13 cellular contexts compared by ENCODE assay signal in the genomic region with DNA sequence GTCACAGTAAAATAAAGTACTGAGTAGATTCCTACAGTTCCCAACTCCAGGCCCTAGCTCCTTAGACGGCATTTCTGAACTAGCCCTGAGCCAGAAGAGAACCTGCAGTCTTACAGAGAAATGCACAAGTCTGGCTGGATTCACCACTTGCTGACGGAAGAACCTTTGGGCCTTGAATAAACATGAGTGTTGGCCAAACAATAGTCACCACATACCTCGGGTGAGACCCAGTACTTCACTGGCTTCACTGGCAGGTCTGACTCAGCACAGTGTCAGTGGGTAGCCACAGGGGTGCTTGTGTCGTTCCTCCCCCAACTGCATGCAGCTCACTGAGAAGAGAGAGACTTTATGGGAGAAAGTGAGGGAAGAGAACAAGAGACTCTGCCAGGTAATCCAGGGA.
DNase-seq lines count a peak whose midpoint lies in the region; ATAC-seq and TF ChIP-seq lines count a peak whose summit lies in the region.
"Had no signal": no experiment of that assay in that cellular context is flagged by ENCODE, and none has a peak within 500 bp of the region (broad histone marks: within the 10 kb centered on the region; RNA-seq: fewer than 3 reads in every experiment).

No MANE protein-coding gene starts in this region.

- peak; percentile 29 for ATAC-seq in left lobe of liver

- H3K27ac Mint-ChIP-seq in osteocyte (ENCODE audit: unreplicated experiment): no peak overlapping the region
- H3K27ac Mint-ChIP-seq: natural killer cell had no signal

- H3K4me3 ChIP-seq in BJ (ENCODE audit: low read depth, low read length): no peak overlapping the region
- H3K4me3 ChIP-seq in choroid plexus epithelial cell (ENCODE audit: low read depth, low read length): no peak overlapping the region
- H3K4me3 ChIP-seq: suprapubic skin had no signal

- H3K27me3 ChIP-seq in BJ (ENCODE audit: control insufficient read depth, insufficient read depth, low read length): no peaks in the 10 kb centered on the region
- H3K27me3 ChIP-seq: suprapubic skin had no signal

- H3K4me1 Mint-ChIP-seq in osteocyte (ENCODE audit: unreplicated experiment): peaks cover 27% of the 10 kb centered on the region
- H3K4me1 Mint-ChIP-seq: natural killer cell had no signal

- POLR2A ChIA-PET in BJ (lab: Charles Lee): no interaction called here

- peak; percentile 46 for DNase-seq in BJ (ENCODE audit: low read depth)
- peak; percentile 98 for DNase-seq in choroid plexus epithelial cell (ENCODE audit: low read depth)
- DNase-seq in left lobe of liver (ENCODE audit: low spot score): no peak
- DNase-seq in NCI-H1105 treated with DMSO at 0.1 percent for 48 hours (lab: John Stamatoyannopoulos, UW): no peak
- no peak for DNase-seq in activated CD8-positive, alpha-beta memory T cell treated with anti-CD3 and anti-CD28 coated beads, Interleukin-2, amount 50 U/mL, for 4 hours
- no peak for DNase-seq in osteocyte (ENCODE audit: extremely low spot score, unreplicated experiment)
- no peak for DNase-seq in NCI-H2171 (lab: John Stamatoyannopoulos, UW)
- DNase-seq: activated CD4-positive, alpha-beta T cell treated with anti-CD3 and anti-CD28 coated beads, Interleukin-2, amount 50 U/mL, for 48 hours; amniotic stem cell; head of caudate nucleus; natural killer cell had no signal

- TF ChIP-seq EP300 in Ishikawa (IDR thresholded peaks at IDR 0.05; ENCODE audit: borderline replicate concordance): peak; percentile 56; the same call in 1 of the 2 replicates

- no peak overlapping the region for H3K4me3 Mint-ChIP-seq in osteocyte (ENCODE audit: unreplicated experiment)
- H3K4me3 Mint-ChIP-seq: natural killer cell had no signal

- no peaks in the 10 kb centered on the region for H3K27me3 Mint-ChIP-seq in osteocyte (ENCODE audit: unreplicated experiment)

- H3K36me3 Mint-ChIP-seq in osteocyte (ENCODE audit: unreplicated experiment): peaks cover 33% of the 10 kb centered on the region

- H3K9me3 Mint-ChIP-seq in osteocyte (ENCODE audit: unreplicated experiment): peaks cover 23% of the 10 kb centered on the region

- no peak for TF ChIP-seq RAD21 in Ishikawa (IDR thresholded peaks at IDR 0.05; ENCODE audit: low read depth)

- TF ChIP-seq CTCF in BJ (IDR thresholded peaks at IDR 0.05; ENCODE audit: insufficient read depth, low read depth, low read length) (no peak), choroid plexus epithelial cell (conservative IDR thresholded peaks at IDR 0.05; ENCODE audit: low read depth, low read length) (no peak), osteocyte (IDR thresholded peaks at IDR 0.05) (no peak)

- no peaks in the 10 kb centered on the region for H3K36me3 ChIP-seq in BJ (ENCODE audit: control insufficient read depth, insufficient read depth, low read length)

- CTCF ChIA-PET in BJ (lab: Yijun Ruan, JAX): interaction anchor here (1.0 to 1.2 kb wide), 3 partner anchors 42 to 179 kb away, joined by 3 read pairs; no protein-coding TSS in a partner anchor

TF ChIP-seq in Ishikawa, 13 proteins besides CTCF, POLR2A, EP300 and RAD21:
- peak; percentile 74 for TF ChIP-seq TCF12 (IDR thresholded peaks at IDR 0.05; ENCODE audit: low read depth)
- TF ChIP-seq ZBTB7A (IDR thresholded peaks at IDR 0.05; ENCODE audit: low read depth): no peak
- TF ChIP-seq YY1 (IDR thresholded peaks at IDR 0.05; ENCODE audit: low read depth): no peak
- 0 out of 2 replicates have a peak, but pooled peaks have one; percentile 21 for TF ChIP-seq TAF1 (IDR thresholded peaks at IDR 0.05; ENCODE audit: low read depth)
- TF ChIP-seq CREB1 (IDR thresholded peaks at IDR 0.05; ENCODE audit: low read depth): no peak
- peak; percentile 48 for TF ChIP-seq NFIC (IDR thresholded peaks at IDR 0.05)
- TF ChIP-seq, protein P1, sequence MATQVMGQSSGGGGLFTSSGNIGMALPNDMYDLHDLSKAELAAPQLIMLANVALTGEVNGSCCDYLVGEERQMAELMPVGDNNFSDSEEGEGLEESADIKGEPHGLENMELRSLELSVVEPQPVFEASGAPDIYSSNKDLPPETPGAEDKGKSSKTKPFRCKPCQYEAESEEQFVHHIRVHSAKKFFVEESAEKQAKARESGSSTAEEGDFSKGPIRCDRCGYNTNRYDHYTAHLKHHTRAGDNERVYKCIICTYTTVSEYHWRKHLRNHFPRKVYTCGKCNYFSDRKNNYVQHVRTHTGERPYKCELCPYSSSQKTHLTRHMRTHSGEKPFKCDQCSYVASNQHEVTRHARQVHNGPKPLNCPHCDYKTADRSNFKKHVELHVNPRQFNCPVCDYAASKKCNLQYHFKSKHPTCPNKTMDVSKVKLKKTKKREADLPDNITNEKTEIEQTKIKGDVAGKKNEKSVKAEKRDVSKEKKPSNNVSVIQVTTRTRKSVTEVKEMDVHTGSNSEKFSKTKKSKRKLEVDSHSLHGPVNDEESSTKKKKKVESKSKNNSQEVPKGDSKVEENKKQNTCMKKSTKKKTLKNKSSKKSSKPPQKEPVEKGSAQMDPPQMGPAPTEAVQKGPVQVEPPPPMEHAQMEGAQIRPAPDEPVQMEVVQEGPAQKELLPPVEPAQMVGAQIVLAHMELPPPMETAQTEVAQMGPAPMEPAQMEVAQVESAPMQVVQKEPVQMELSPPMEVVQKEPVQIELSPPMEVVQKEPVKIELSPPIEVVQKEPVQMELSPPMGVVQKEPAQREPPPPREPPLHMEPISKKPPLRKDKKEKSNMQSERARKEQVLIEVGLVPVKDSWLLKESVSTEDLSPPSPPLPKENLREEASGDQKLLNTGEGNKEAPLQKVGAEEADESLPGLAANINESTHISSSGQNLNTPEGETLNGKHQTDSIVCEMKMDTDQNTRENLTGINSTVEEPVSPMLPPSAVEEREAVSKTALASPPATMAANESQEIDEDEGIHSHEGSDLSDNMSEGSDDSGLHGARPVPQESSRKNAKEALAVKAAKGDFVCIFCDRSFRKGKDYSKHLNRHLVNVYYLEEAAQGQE (IDR thresholded peaks at IDR 0.05; ENCODE audit: low read depth): no peak
- TF ChIP-seq EGR1 (IDR thresholded peaks at IDR 0.05): no peak
- no peak; the same call in 1 of the 2 replicates for TF ChIP-seq CEBPB (IDR thresholded peaks at IDR 0.05)
- TF ChIP-seq TEAD4 (IDR thresholded peaks at IDR 0.05): peak; percentile 76
- peak; percentile 21; the same call in 1 of the 2 replicates for TF ChIP-seq FOXM1 (IDR thresholded peaks at IDR 0.05; ENCODE audit: borderline replicate concordance, low read depth)
- TF ChIP-seq, protein P2, sequence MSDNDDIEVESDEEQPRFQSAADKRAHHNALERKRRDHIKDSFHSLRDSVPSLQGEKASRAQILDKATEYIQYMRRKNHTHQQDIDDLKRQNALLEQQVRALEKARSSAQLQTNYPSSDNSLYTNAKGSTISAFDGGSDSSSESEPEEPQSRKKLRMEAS (IDR thresholded peaks at IDR 0.05): peak; percentile 51; the same call in 1 of the 2 replicates
- TF ChIP-seq, protein P3, sequence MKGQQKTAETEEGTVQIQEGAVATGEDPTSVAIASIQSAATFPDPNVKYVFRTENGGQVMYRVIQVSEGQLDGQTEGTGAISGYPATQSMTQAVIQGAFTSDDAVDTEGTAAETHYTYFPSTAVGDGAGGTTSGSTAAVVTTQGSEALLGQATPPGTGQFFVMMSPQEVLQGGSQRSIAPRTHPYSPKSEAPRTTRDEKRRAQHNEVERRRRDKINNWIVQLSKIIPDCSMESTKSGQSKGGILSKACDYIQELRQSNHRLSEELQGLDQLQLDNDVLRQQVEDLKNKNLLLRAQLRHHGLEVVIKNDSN (IDR thresholded peaks at IDR 0.05): 0 out of 2 replicates have a peak, but pooled peaks have one; percentile 10

Comparison
In these comparisons a context has a peak if more than half of its experiments do, and no peak if none do; other contexts are left out.
1. DNase-seq: peak in BJ (single experiment) and choroid plexus epithelial cell (single experiment); none in left lobe of liver (single experiment), NCI-H1105 treated with DMSO at 0.1 percent for 48 hours (single experiment), activated CD8-positive, alpha-beta memory T cell treated with anti-CD3 and anti-CD28 coated beads, Interleukin-2, amount 50 U/mL, for 4 hours (single experiment), osteocyte (single experiment) and NCI-H2171 (single experiment).